25 cellular contexts compared by ENCODE assay signal in genomic region chr6:85473748-85474147, GRCh38. TPM values are rescaled to one million over a fixed set of nuclear protein-coding genes. Genes with fewer than 3 reads are reported as not detected.
DNase-seq lines count a peak whose midpoint lies in the region; ATAC-seq, FAIRE-seq and TF ChIP-seq lines count a peak whose summit lies in the region.
"Had no signal": no experiment of that assay in that cellular context is flagged by ENCODE, and none has a peak within 500 bp of the region (broad histone marks: within the 10 kb centered on the region; RNA-seq: fewer than 3 reads in every experiment).

No MANE protein-coding gene starts in this region.

- H3K79me2 ChIP-seq in mammary epithelial cell (ENCODE audit: insufficient read depth, low read length) (peaks cover 9% of the 10 kb centered on the region), keratinocyte (ENCODE audit: control insufficient read depth, insufficient read depth, low read length) (no peaks in the 10 kb centered on the region)

- no peaks in the 10 kb centered on the region for H3K9me1 ChIP-seq in keratinocyte (ENCODE audit: control insufficient read depth, extremely low read depth, insufficient read depth, low read length)

- no peak overlapping the region for H3K27ac Mint-ChIP-seq in MCF 10A (ENCODE audit: low read depth, unreplicated experiment)
- H3K27ac Mint-ChIP-seq in activated T-helper 2 cell treated with anti-CD3 and anti-CD28 coated beads, Interferon-gamma antibody, Interleukin-2, Interleukin-4, amounts not matched to agents 10 μg/mL and 5 μg/mL and 100 μg/mL, durations not matched to agents 14 hours and 24 hours and 36 hours = no peak overlapping the region
- H3K27ac Mint-ChIP-seq: CD4-positive, alpha-beta memory T cell; T-cell had no signal

- H3K36me3 Mint-ChIP-seq in MCF 10A (ENCODE audit: insufficient read depth, unreplicated experiment) = peaks cover 10% of the 10 kb centered on the region
- H3K36me3 Mint-ChIP-seq in activated T-helper 2 cell treated with anti-CD3 and anti-CD28 coated beads, Interferon-gamma antibody, Interleukin-2, Interleukin-4, amounts not matched to agents 10 μg/mL and 5 μg/mL and 100 μg/mL, durations not matched to agents 14 hours and 24 hours and 36 hours (ENCODE audit: low read depth) = peaks cover 32% of the 10 kb centered on the region
- H3K36me3 Mint-ChIP-seq: CD4-positive, alpha-beta memory T cell; T-cell had no signal

- H3K27me3 ChIP-seq in mammary epithelial cell (ENCODE audit: insufficient read depth, low read length) = no peaks in the 10 kb centered on the region
- H3K27me3 ChIP-seq in keratinocyte (ENCODE audit: control insufficient read depth, extremely low read depth, insufficient read depth, low read length) = no peaks in the 10 kb centered on the region
- H3K27me3 ChIP-seq: BLaER1 treated with 17β-estradiol and CSF1 and Interleukin-3, amounts not matched to agents 10 nM and 100 nM; SJCRH30 had no signal

- in situ Hi-C loops in mammary epithelial cell (cut with MboI; ENCODE audit: low sequenced_read_pairs in 2 of 2) = no loop called here

- H3K4me3 Mint-ChIP-seq in MCF 10A (ENCODE audit: unreplicated experiment) = no peak overlapping the region
- no peak overlapping the region for H3K4me3 Mint-ChIP-seq in activated T-helper 2 cell treated with anti-CD3 and anti-CD28 coated beads, Interferon-gamma antibody, Interleukin-2, Interleukin-4, amounts not matched to agents 10 μg/mL and 5 μg/mL and 100 μg/mL, durations not matched to agents 14 hours and 24 hours and 36 hours (ENCODE audit: low read depth)
- H3K4me3 Mint-ChIP-seq: CD4-positive, alpha-beta memory T cell; T-cell had no signal

- WGBS in mammary epithelial cell (ENCODE audit: low coverage, missing lambda C conversion rate) = 100% methylated on average over 1 of the region's 1 CpG

- FAIRE-seq in keratinocyte (lab: Jason Lieb, UNC) = peak; percentile 20
- FAIRE-seq: GM18507, H1 had no signal

- intact Hi-C loops in mammary epithelial cell (cut with micrococcal nuclease) (no loop called here), MCF 10A (cut with micrococcal nuclease) (no loop called here)
- intact Hi-C loops in activated T-helper 2 cell treated with anti-CD3 and anti-CD28 coated beads, Interferon-gamma antibody, Interleukin-2, Interleukin-4, amounts not matched to agents 10 μg/mL and 5 μg/mL and 100 μg/mL, durations not matched to agents 14 hours and 24 hours and 36 hours (cut with micrococcal nuclease) = no loop called here

- peak; percentile 44 for DNase-seq in mammary epithelial cell
- DNase-seq in MCF 10A (ENCODE audit: unreplicated experiment) = no peak
- DNase-seq in RPMI7951 (ENCODE audit: low read depth) = peak; percentile 43
- DNase-seq in keratinocyte (ENCODE audit: low read depth, low spot score) = no peak
- DNase-seq in activated T-helper 2 cell treated with anti-CD3 and anti-CD28 coated beads, Interferon-gamma antibody, Interleukin-2, Interleukin-4, amounts not matched to agents 10 μg/mL and 5 μg/mL and 100 μg/mL, durations not matched to agents 14 hours and 24 hours and 36 hours (ENCODE audit: low spot score) = no peak
- DNase-seq in NCI-H1930 (lab: John Stamatoyannopoulos, UW) = no peak
- DNase-seq: CD4-positive, alpha-beta memory T cell; DND-41; GDM1; MV-4-11; NCI-H1105 treated with DMSO at 0.1 percent for 48 hours; NCI-H1694; NCI-H446; NCI-H526 treated with DMSO at 0.1 percent for 48 hours; SJCRH30; T-cell had no signal

- peaks cover 4% of the 10 kb centered on the region for H3K4me1 Mint-ChIP-seq in MCF 10A (ENCODE audit: insufficient read depth, unreplicated experiment)
- peaks cover 16% of the 10 kb centered on the region for H3K4me1 Mint-ChIP-seq in activated T-helper 2 cell treated with anti-CD3 and anti-CD28 coated beads, Interferon-gamma antibody, Interleukin-2, Interleukin-4, amounts not matched to agents 10 μg/mL and 5 μg/mL and 100 μg/mL, durations not matched to agents 14 hours and 24 hours and 36 hours (ENCODE audit: low read depth)

- ATAC-seq in HG02973 (IDR thresholded peaks at IDR 0.05; ENCODE audit: unreplicated experiment) (no peak), GM18868 (IDR thresholded peaks at IDR 0.05; ENCODE audit: unreplicated experiment) (no peak)
- ATAC-seq: Panc1, T-cell had no signal

- CTCF ChIA-PET in mammary epithelial cell (lab: Charles Lee; ENCODE audit: low non-redundant PET) (no interaction called here), MCF 10A (lab: Yijun Ruan, JAX) (interaction anchor here (0.5 to 4.0 kb wide), 4 partner anchors 10 to 119 kb away, joined by 3 to 45 read pairs (median 6); no protein-coding TSS in a partner anchor)

- no peaks in the 10 kb centered on the region for H3K27me3 Mint-ChIP-seq in MCF 10A (ENCODE audit: insufficient read depth, unreplicated experiment)
- H3K27me3 Mint-ChIP-seq in activated T-helper 2 cell treated with anti-CD3 and anti-CD28 coated beads, Interferon-gamma antibody, Interleukin-2, Interleukin-4, amounts not matched to agents 10 μg/mL and 5 μg/mL and 100 μg/mL, durations not matched to agents 14 hours and 24 hours and 36 hours (ENCODE audit: low read depth) = peaks cover 2% of the 10 kb centered on the region

- H3K4me1 ChIP-seq in mammary epithelial cell (ENCODE audit: insufficient read depth, low read length) = peaks cover 30% of the 10 kb centered on the region
- peaks cover 14% of the 10 kb centered on the region for H3K4me1 ChIP-seq in keratinocyte (ENCODE audit: control insufficient read depth, extremely low read depth, insufficient read depth, low read length)

- H3K9me3 Mint-ChIP-seq in MCF 10A (ENCODE audit: unreplicated experiment) = no peaks in the 10 kb centered on the region
- no peaks in the 10 kb centered on the region for H3K9me3 Mint-ChIP-seq in activated T-helper 2 cell treated with anti-CD3 and anti-CD28 coated beads, Interferon-gamma antibody, Interleukin-2, Interleukin-4, amounts not matched to agents 10 μg/mL and 5 μg/mL and 100 μg/mL, durations not matched to agents 14 hours and 24 hours and 36 hours
- H3K9me3 Mint-ChIP-seq: T-cell had no signal

- TF ChIP-seq CTCF in mammary epithelial cell (conservative IDR thresholded peaks at IDR 0.05 in 1 of 2, IDR thresholded peaks at IDR 0.05 in 1 of 2; ENCODE audit: extremely low read depth in 1 of 2, insufficient read depth in 1 of 2, low read depth in 1 of 2, low read length in 2 of 2) (no peak), MCF 10A (IDR thresholded peaks at IDR 0.05; ENCODE audit: unreplicated experiment) (no peak), keratinocyte (optimal IDR thresholded peaks at IDR 0.05 in 1 of 3, IDR thresholded peaks at IDR 0.05 in 1 of 3, conservative IDR thresholded peaks at IDR 0.05 in 1 of 3; ENCODE audit: extremely low read depth in 1 of 3, insufficient read depth in 2 of 3, low read length in 3 of 3) (no peak)

- H3K4me3 ChIP-seq in mammary epithelial cell (replicated peaks in 1 of 3; ENCODE audit: insufficient read depth in 1 of 3, low read depth in 2 of 3, low read length in 3 of 3) = no peak overlapping the region
- no peak overlapping the region for H3K4me3 ChIP-seq in keratinocyte (ENCODE audit: control insufficient read depth in 2 of 3, extremely low read depth in 1 of 3, insufficient read depth in 2 of 3, low read depth in 1 of 3, low read length in 3 of 3)
- H3K4me3 ChIP-seq: BLaER1 treated with 17β-estradiol and CSF1 and Interleukin-3, amounts not matched to agents 10 nM and 100 nM; SJCRH30 had no signal

- no peak overlapping the region for H2AFZ ChIP-seq in mammary epithelial cell (ENCODE audit: low read depth, low read length)
- H2AFZ ChIP-seq in keratinocyte (ENCODE audit: control insufficient read depth, low read length) = no peak overlapping the region

- H3K27ac ChIP-seq in mammary epithelial cell (ENCODE audit: insufficient read depth, low read depth, low read length) (no peak overlapping the region), keratinocyte (ENCODE audit: control insufficient read depth, insufficient read depth, low read length) (no peak overlapping the region)
- H3K27ac ChIP-seq: 22Rv1; BLaER1 treated with 17β-estradiol and CSF1 and Interleukin-3, amounts not matched to agents 10 nM and 100 nM; HL-60; KMS-11; SJCRH30 had no signal

- peaks cover 15% of the 10 kb centered on the region for H3K36me3 ChIP-seq in mammary epithelial cell (ENCODE audit: insufficient read depth, low read length)
- peaks cover 13 to 20% of the 10 kb centered on the region in 2 experiments for H3K36me3 ChIP-seq in keratinocyte (ENCODE audit: control insufficient read depth in 2 of 2, extremely low read depth in 1 of 2, insufficient read depth in 2 of 2, low read length in 2 of 2)
- H3K36me3 ChIP-seq: SJCRH30 had no signal

- H3K9me3 ChIP-seq in mammary epithelial cell (replicated peaks; ENCODE audit: insufficient read depth, low read length) (no peaks in the 10 kb centered on the region), keratinocyte (ENCODE audit: control insufficient read depth, low read depth, low read length) (no peaks in the 10 kb centered on the region)
- H3K9me3 ChIP-seq: SJCRH30 had no signal

- H4K20me1 ChIP-seq in mammary epithelial cell (ENCODE audit: insufficient read depth, low read length) = no peaks in the 10 kb centered on the region
- H4K20me1 ChIP-seq in keratinocyte (ENCODE audit: control insufficient read depth, extremely low read depth, insufficient read depth, low read length) = no peaks in the 10 kb centered on the region
- H4K20me1 ChIP-seq: BLaER1 treated with 17β-estradiol and CSF1 and Interleukin-3, amounts not matched to agents 10 nM and 100 nM had no signal

- H3K4me2 ChIP-seq in mammary epithelial cell (ENCODE audit: insufficient read depth, low read depth, low read length) (no peak overlapping the region), keratinocyte (ENCODE audit: control insufficient read depth, extremely low read depth, insufficient read depth, low read depth, low read length) (no peak overlapping the region)
- H3K4me2 ChIP-seq: BLaER1 treated with 17β-estradiol and CSF1 and Interleukin-3, amounts not matched to agents 10 nM and 100 nM; KMS-11 had no signal

- H3K9ac ChIP-seq in mammary epithelial cell (ENCODE audit: insufficient read depth, low read length) (no peak overlapping the region), keratinocyte (ENCODE audit: control insufficient read depth, extremely low read depth, insufficient read depth, low read length) (no peak overlapping the region)
- H3K9ac ChIP-seq: BLaER1 treated with 17β-estradiol and CSF1 and Interleukin-3, amounts not matched to agents 10 nM and 100 nM; KMS-11 had no signal

- POLR2A ChIA-PET in MCF 10A (lab: Yijun Ruan, JAX) = interaction anchor here (1.9 kb wide), 1 partner anchor 10 kb away, joined by 8 read pairs; no protein-coding TSS in a partner anchor

- BruUV-seq in mammary epithelial cell (replicated peaks; lab: Mats Ljungman, UMichigan) (no TSS peak), MCF 10A (replicated peaks; lab: Mats Ljungman, UMichigan) (no TSS peak)

- dilution Hi-C loops in mammary epithelial cell (cut with HindIII; ENCODE audit: low sequenced_read_pairs) (no loop called here), keratinocyte (cut with MboI; ENCODE audit: extremely low pct_ligation_motif_present, low sequenced_read_pairs) (no loop called here)

RNA-seq across cellular contexts. Expression of gene NT5E, which starts 23.9 kb away (rescaled TPM):
- 100 to 1,000 TPM in 1 of 2 donors, 10 to 100 TPM in 1; 74.2 to 228 TPM for total RNA-seq in mammary epithelial cell
- polyA plus RNA-seq in mammary epithelial cell = 148 TPM
- polyA minus RNA-seq in mammary epithelial cell = 174 TPM
- 112 and 121 TPM in 2 replicates for total RNA-seq in MCF 10A (2022)
- 395 and 427 TPM in 2 replicates for total RNA-seq in RPMI7951 (2014; rRNA removed; shearing (Covaris generic))
- 114 to 280 TPM (median 268 TPM) in 3 replicates for polyA plus RNA-seq in keratinocyte
- polyA plus RNA-seq in keratinocyte (2011; ENCODE audit: low read depth) = 14.3 TPM
- polyA plus RNA-seq in keratinocyte (2011; cell fraction: cytosol; rRNA removed) = 116 and 207 TPM in 2 replicates
- polyA plus RNA-seq in keratinocyte (2011; cell fraction: nucleus; rRNA removed) = 173 and 193 TPM in 2 replicates
- 33.4 and 214 TPM in 2 replicates for polyA plus RNA-seq in keratinocyte (2012; ENCODE audit: low replicate concordance)
- polyA minus RNA-seq in keratinocyte = 118 to 284 TPM (median 138 TPM) in 3 replicates
- 325 TPM for polyA minus RNA-seq in keratinocyte (2011; cell fraction: cytosol; rRNA and poly(A)+ RNA removed)
- 170 and 250 TPM in 2 replicates for polyA minus RNA-seq in keratinocyte (2011; cell fraction: nucleus; rRNA and poly(A)+ RNA removed)
- total RNA-seq in activated T-helper 2 cell treated with anti-CD3 and anti-CD28 coated beads, Interferon-gamma antibody, Interleukin-2, Interleukin-4, amounts not matched to agents 10 μg/mL and 5 μg/mL and 100 μg/mL, durations not matched to agents 14 hours and 24 hours and 36 hours = 15.4 and 16.4 TPM in 2 replicates

Comparison
In these comparisons a context has a peak if more than half of its experiments do, and no peak if none do; other contexts are left out.
1. DNase-seq: peak in mammary epithelial cell (single experiment) and RPMI7951 (single experiment); none in MCF 10A (single experiment), keratinocyte (single experiment), activated T-helper 2 cell treated with anti-CD3 and anti-CD28 coated beads, Interferon-gamma antibody, Interleukin-2, Interleukin-4, amounts not matched to agents 10 μg/mL and 5 μg/mL and 100 μg/mL, durations not matched to agents 14 hours and 24 hours and 36 hours (single experiment) and NCI-H1930 (0 of 2).